In the genomic region with DNA sequence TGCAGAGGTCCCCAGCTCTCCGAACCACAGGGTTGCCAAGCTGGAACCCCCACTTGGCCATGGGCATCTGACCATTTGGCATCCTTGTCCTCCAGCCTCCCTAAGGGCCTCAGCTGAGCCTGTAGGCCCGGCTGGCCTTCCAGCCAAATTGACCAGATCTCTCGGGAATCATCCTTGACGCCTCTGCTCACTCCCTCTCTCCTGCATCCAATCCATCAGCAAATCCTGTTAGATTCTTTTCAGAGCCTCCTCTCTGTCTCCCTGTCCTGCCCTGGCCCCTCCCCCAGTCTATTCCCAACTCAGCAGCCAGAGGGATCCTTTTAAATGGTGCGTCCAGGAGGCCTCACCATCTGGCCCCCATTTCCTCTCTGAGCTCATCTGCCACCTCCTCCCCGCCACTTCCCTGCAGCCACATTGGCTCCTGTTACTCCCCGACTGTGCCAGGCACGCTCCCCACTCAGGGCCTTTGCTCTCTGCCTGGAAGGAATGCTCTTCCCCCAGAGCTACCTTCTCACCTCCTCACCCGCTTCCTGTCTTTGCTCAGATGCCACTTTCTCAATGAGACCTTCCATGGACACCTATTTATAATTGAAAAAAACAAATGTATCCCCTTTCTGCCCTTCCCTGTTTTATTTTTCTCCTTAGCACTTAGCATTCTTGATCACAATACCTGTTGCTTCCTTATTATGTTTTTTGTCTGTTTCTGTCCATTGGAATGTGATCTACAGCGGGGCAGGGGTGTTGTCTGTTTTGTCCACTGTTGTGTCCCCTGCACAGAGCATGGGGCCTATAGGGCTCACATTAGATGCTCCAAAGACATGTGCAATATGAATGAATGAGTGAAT, we compare ENCODE assay signal across 11 cellular contexts.
DNase-seq lines count a peak whose midpoint lies in the region; TF ChIP-seq lines count a peak whose summit lies in the region.
"Had no signal": no experiment of that assay in that cellular context is flagged by ENCODE, and none has a peak within 500 bp of the region (broad histone marks: within the 10 kb centered on the region; RNA-seq: fewer than 3 reads in every experiment).

No MANE protein-coding gene starts in this region.

- DNase-seq in AG04449 (ENCODE audit: low read depth, low spot score) (no peak), DMS153 treated with DMSO at 0.1 percent for 48 hours (lab: John Stamatoyannopoulos, UW; ENCODE audit: unreplicated experiment) (peak; percentile 85), NCI-H2196 treated with DMSO at 0.1 percent for 48 hours (lab: John Stamatoyannopoulos, UW; ENCODE audit: unreplicated experiment) (peak; percentile 88), epithelial cell of esophagus (ENCODE audit: low read depth) (no peak), tibial nerve (ENCODE audit: low spot score in 2 of 2) (no peak)
- no peak for DNase-seq in activated CD4-positive, CD25-positive, alpha-beta regulatory T cell (lab: John Stamatoyannopoulos, UW)
- no peak for DNase-seq in effector memory CD4-positive, alpha-beta T cell
- no peak for DNase-seq in effector CD8-positive, alpha-beta T cell (lab: John Stamatoyannopoulos, UW)
- DNase-seq: activated T-cell treated with anti-CD3 and anti-CD28 coated beads, Interleukin-2, amount 50 U/mL, for 4 hours; KG1 had no signal

- no peaks in the 10 kb centered on the region for H3K36me3 ChIP-seq in tibial nerve
- H3K36me3 ChIP-seq in effector memory CD4-positive, alpha-beta T cell (ENCODE audit: control insufficient read depth, insufficient read depth, low read length), result no peaks in the 10 kb centered on the region
- H3K36me3 ChIP-seq: cardiac muscle cell had no signal

- H3K27ac ChIP-seq in tibial nerve, result no peak overlapping the region
- H3K27ac ChIP-seq in effector memory CD4-positive, alpha-beta T cell (ENCODE audit: insufficient read depth, low read length, poor library complexity, severe bottlenecking), result no peak overlapping the region
- H3K27ac ChIP-seq: cardiac muscle cell had no signal

- H3K4me3 ChIP-seq in AG04449 (ENCODE audit: low read depth, low read length) (no peak overlapping the region), epithelial cell of esophagus (ENCODE audit: low read length) (no peak overlapping the region), tibial nerve (no peak overlapping the region)
- H3K4me3 ChIP-seq in effector memory CD4-positive, alpha-beta T cell (ENCODE audit: insufficient read depth, low read depth, low read length, poor library complexity, severe bottlenecking), result no peak overlapping the region
- H3K4me3 ChIP-seq: cardiac muscle cell had no signal

- H3K27me3 ChIP-seq in tibial nerve, result no peaks in the 10 kb centered on the region
- H3K27me3 ChIP-seq in effector memory CD4-positive, alpha-beta T cell (replicated peaks; ENCODE audit: control insufficient read depth, insufficient read depth, low read length, poor library complexity, severe bottlenecking), result no peaks in the 10 kb centered on the region
- H3K27me3 ChIP-seq: cardiac muscle cell had no signal

- POLR2A ChIA-PET in AG04449 (lab: Yijun Ruan, JAX), result no interaction called here

- no peak for TF ChIP-seq POLR2A in tibial nerve (IDR thresholded peaks at IDR 0.05)

- H3K4me1 ChIP-seq in tibial nerve, result no peaks in the 10 kb centered on the region
- no peaks in the 10 kb centered on the region for H3K4me1 ChIP-seq in effector memory CD4-positive, alpha-beta T cell (ENCODE audit: control insufficient read depth, insufficient read depth, low read length, poor library complexity, severe bottlenecking)

- peak; percentile 28 for TF ChIP-seq CTCF in AG04449 (IDR thresholded peaks at IDR 0.05; ENCODE audit: insufficient read depth, low read length, missing control alignments)
- TF ChIP-seq CTCF in epithelial cell of esophagus (IDR thresholded peaks at IDR 0.05; ENCODE audit: insufficient read depth, low read depth, low read length, missing control alignments), result peak; percentile 17
- TF ChIP-seq CTCF in tibial nerve (IDR thresholded peaks at IDR 0.05), result no peak

- CTCF ChIA-PET in AG04449 (lab: Yijun Ruan, JAX), result interaction anchor here (2.0 kb wide), 1 partner anchor 9 kb away, joined by 8 read pairs; no protein-coding TSS in a partner anchor

- no peak for TF ChIP-seq EP300 in tibial nerve (IDR thresholded peaks at IDR 0.05)

- H3K9me3 ChIP-seq in tibial nerve, result no peaks in the 10 kb centered on the region
- no peaks in the 10 kb centered on the region for H3K9me3 ChIP-seq in effector memory CD4-positive, alpha-beta T cell (ENCODE audit: control insufficient read depth, low read length)

- WGBS in tibial nerve, 2 donors, result 55 to 65% methylated on average over 9 to 10 of the region's 10 CpGs

Comparison
In these comparisons a context has a peak if more than half of its experiments do, and no peak if none do; other contexts are left out.
1. DNase-seq: peak in DMS153 treated with DMSO at 0.1 percent for 48 hours (single experiment) and NCI-H2196 treated with DMSO at 0.1 percent for 48 hours (single experiment); none in AG04449 (single experiment), epithelial cell of esophagus (single experiment), activated CD4-positive, CD25-positive, alpha-beta regulatory T cell (0 of 4), tibial nerve (0 of 2), effector memory CD4-positive, alpha-beta T cell (0 of 3) and effector CD8-positive, alpha-beta T cell (single experiment).
2. CTCF ChIP-seq: peak in AG04449 (single experiment) and epithelial cell of esophagus (single experiment); none in tibial nerve (0 of 5).